ENCODE assay signal across 20 cellular contexts in the genomic region with DNA sequence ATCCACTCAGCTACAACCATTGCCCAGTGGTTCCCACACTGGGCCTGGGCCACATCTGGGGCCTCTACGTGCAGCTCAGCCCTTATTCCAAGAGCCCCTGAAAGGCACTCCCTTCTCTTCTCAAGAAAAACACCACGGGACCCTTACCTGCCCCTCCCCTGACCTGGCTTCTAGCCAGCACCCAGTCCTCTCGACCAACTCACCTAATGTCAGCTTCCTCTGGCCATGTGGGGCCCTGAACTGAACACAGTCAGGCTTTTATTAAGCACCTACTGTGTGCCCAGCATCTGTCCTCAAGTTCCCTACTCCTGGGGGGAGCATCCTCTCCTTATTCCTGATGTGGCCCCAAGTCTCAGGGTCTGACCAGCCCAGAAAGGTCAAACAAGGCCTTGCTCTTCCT.
A peak's percentile ranks its signal among the peaks of the same experiment; 100 is the strongest.
DNase-seq lines count a peak whose midpoint lies in the region; ATAC-seq, FAIRE-seq and TF ChIP-seq lines count a peak whose summit lies in the region.
"Had no signal": no experiment of that assay in that cellular context is flagged by ENCODE, and none has a peak within 500 bp of the region (broad histone marks: within the 10 kb centered on the region; RNA-seq: fewer than 3 reads in every experiment).

No MANE protein-coding gene starts in this region.

- no peak overlapping the region for H3K27ac Mint-ChIP-seq in activated CD8-positive, alpha-beta memory T cell treated with anti-CD3 and anti-CD28 coated beads, Interleukin-2, amount 10 ng/mL, durations not matched to agents 7 days and 5 days
- H3K27ac Mint-ChIP-seq in progenitor cell of endocrine pancreas = no peak overlapping the region
- no peak overlapping the region for H3K27ac Mint-ChIP-seq in endothelial cell (ENCODE audit: unreplicated experiment)

- no peak overlapping the region for H2BK12ac ChIP-seq in H1 (ENCODE audit: low read depth, low read length)

- no peak for TF ChIP-seq RAD21 in H1 (IDR thresholded peaks at IDR 0.05 in 1 of 2, conservative IDR thresholded peaks at IDR 0.05 in 1 of 2; ENCODE audit: low read depth in 2 of 2, low read length in 2 of 2)

- H3K4me3 Mint-ChIP-seq in activated CD8-positive, alpha-beta memory T cell treated with anti-CD3 and anti-CD28 coated beads, Interleukin-2, amount 10 ng/mL, durations not matched to agents 7 days and 5 days = no peak overlapping the region
- H3K4me3 Mint-ChIP-seq in progenitor cell of endocrine pancreas (ENCODE audit: low read depth) = no peak overlapping the region
- no peak overlapping the region for H3K4me3 Mint-ChIP-seq in endothelial cell (ENCODE audit: unreplicated experiment)
- H3K4me3 Mint-ChIP-seq: CD4-positive, CD25-positive, alpha-beta regulatory T cell had no signal

- no peak overlapping the region for H4K5ac ChIP-seq in H1 (ENCODE audit: insufficient read length, low read depth, low read length)

- TF ChIP-seq CTCF in A673 (conservative IDR thresholded peaks at IDR 0.05; ENCODE audit: low read depth, low read length) (no peak), H1 (IDR thresholded peaks at IDR 0.05; ENCODE audit: control extremely low read depth in 1 of 3, insufficient read depth in 1 of 3, low read depth in 1 of 3, low read length in 3 of 3) (no peak), progenitor cell of endocrine pancreas (IDR thresholded peaks at IDR 0.05; ENCODE audit: unreplicated experiment) (no peak), endothelial cell (IDR thresholded peaks at IDR 0.05; ENCODE audit: unreplicated experiment) (no peak)

- no peak for TF ChIP-seq EP300 in H1 (IDR thresholded peaks at IDR 0.05; ENCODE audit: borderline replicate concordance in 1 of 2, low read depth in 2 of 2, low read length in 2 of 2)

- H3K4me3 ChIP-seq in A673 (ENCODE audit: low read depth, low read length, poor library complexity, severe bottlenecking) (no peak overlapping the region), H1 (ENCODE audit: extremely low read depth in 1 of 4, insufficient read depth in 2 of 4, low read depth in 3 of 4, low read length in 4 of 4) (no peak overlapping the region)

- no peaks in the 10 kb centered on the region for H3K79me1 ChIP-seq in H1 (ENCODE audit: low read depth, low read length)

- no peak for ATAC-seq in activated CD8-positive, alpha-beta memory T cell treated with anti-CD3 and anti-CD28 coated beads, Interleukin-2, amount 10 ng/mL, durations not matched to agents 7 days and 5 days
- ATAC-seq in GM19328 (IDR thresholded peaks at IDR 0.05; ENCODE audit: unreplicated experiment) = no peak
- ATAC-seq: HCT116, Panc1 had no signal

- no peak for DNase-seq in A673 (ENCODE audit: low spot score)
- DNase-seq in activated CD8-positive, alpha-beta memory T cell treated with anti-CD3 and anti-CD28 coated beads, Interleukin-2, amount 10 ng/mL, durations not matched to agents 7 days and 5 days = peak; percentile 29
- DNase-seq in H1 (ENCODE audit: low read depth in 1 of 2, low spot score in 2 of 2) = peak in 1 of 2 experiments; percentile 38
- DNase-seq in progenitor cell of endocrine pancreas (ENCODE audit: low spot score, unreplicated experiment) = peak; percentile 4
- no peak for DNase-seq in NCI-H526 (lab: John Stamatoyannopoulos, UW)
- DNase-seq in stimulated activated CD8-positive, alpha-beta memory T cell treated with anti-CD3 and anti-CD28 coated beads, Interleukin-4, amount 100 ng/mL, for 48 hours = no peak
- no peak for DNase-seq in endothelial cell (ENCODE audit: low spot score)
- DNase-seq: CD4-positive, CD25-positive, alpha-beta regulatory T cell; EL; GF-D8; IMR-90; NCI-H1105 treated with DMSO at 0.1 percent for 48 hours; NCI-H2029 treated with DMSO at 0.1 percent for 48 hours; NCI-H226; NCI-H524; NCI-H82 had no signal

- no peak for TF ChIP-seq POLR2A in H1 (IDR thresholded peaks at IDR 0.05; ENCODE audit: control extremely low read depth in 1 of 2, low read depth in 2 of 2, low read length in 2 of 2)

- H3K4me2 ChIP-seq in H1 (ENCODE audit: insufficient read depth in 1 of 2, low read depth in 2 of 2, low read length in 2 of 2) = no peak overlapping the region

- no peaks in the 10 kb centered on the region for H3K79me2 ChIP-seq in H1 (ENCODE audit: control insufficient read depth in 1 of 2, insufficient read depth in 2 of 2, low read length in 2 of 2)

- H2BK5ac ChIP-seq in H1 (ENCODE audit: low read depth, low read length) = no peak overlapping the region

- H3K23ac ChIP-seq in H1 (ENCODE audit: insufficient read length) = no peak overlapping the region

- no peaks in the 10 kb centered on the region for H3K4me1 Mint-ChIP-seq in activated CD8-positive, alpha-beta memory T cell treated with anti-CD3 and anti-CD28 coated beads, Interleukin-2, amount 10 ng/mL, durations not matched to agents 7 days and 5 days
- H3K4me1 Mint-ChIP-seq in progenitor cell of endocrine pancreas (ENCODE audit: low read depth) (no peaks in the 10 kb centered on the region), endothelial cell (ENCODE audit: unreplicated experiment) (no peaks in the 10 kb centered on the region)
- H3K4me1 Mint-ChIP-seq: CD4-positive, CD25-positive, alpha-beta regulatory T cell had no signal

- no peaks in the 10 kb centered on the region for H3K27me3 Mint-ChIP-seq in activated CD8-positive, alpha-beta memory T cell treated with anti-CD3 and anti-CD28 coated beads, Interleukin-2, amount 10 ng/mL, durations not matched to agents 7 days and 5 days
- peaks cover 3% of the 10 kb centered on the region for H3K27me3 Mint-ChIP-seq in progenitor cell of endocrine pancreas
- peaks cover 2% of the 10 kb centered on the region for H3K27me3 Mint-ChIP-seq in endothelial cell (ENCODE audit: unreplicated experiment)

- H4K91ac ChIP-seq in H1 (replicated peaks; ENCODE audit: insufficient read length, low read length) = no peak overlapping the region

- WGBS in H1 (ENCODE audit: extremely low coverage in 1 of 2, insufficient coverage in 1 of 2, insufficient read length in 1 of 2, insufficient replicate concordance in 2 of 2, low coverage in 1 of 2, low lambda C conversion rate in 2 of 2, missing lambda C conversion rate in 1 of 2), 2 experiments = 97% methylated on average over 3 of the region's 3 CpGs; no CpG with 5 or more reads in 1 of the 2 experiments

- H3K4ac ChIP-seq in H1 (replicated peaks; ENCODE audit: insufficient read length, low read depth, low read length) = no peak overlapping the region

- no peaks in the 10 kb centered on the region for H3K9me3 ChIP-seq in A673 (ENCODE audit: low read depth, low read length, poor library complexity, severe bottlenecking)
- H3K9me3 ChIP-seq in H1 (ENCODE audit: insufficient read depth in 2 of 2, low read depth in 1 of 2, low read length in 1 of 2) = no peaks in the 10 kb centered on the region

- BruUV-seq in A673 (replicated peaks; lab: Mats Ljungman, UMichigan) = no TSS peak

- H3K56ac ChIP-seq in H1 (replicated peaks; ENCODE audit: insufficient read length, low read depth, low read length) = no peak overlapping the region

- H4K20me1 ChIP-seq in H1 (replicated peaks in 1 of 2; ENCODE audit: control insufficient read depth in 1 of 2, insufficient read depth in 2 of 2, low read length in 2 of 2) = no peaks in the 10 kb centered on the region

- H2AFZ ChIP-seq in H1 (ENCODE audit: low read length) = no peak overlapping the region

- no peak overlapping the region for H3K9ac ChIP-seq in H1 (replicated peaks in 1 of 4; ENCODE audit: extremely low read depth in 1 of 4, low read depth in 3 of 4, low read length in 3 of 4)

- H3K23me2 ChIP-seq in H1 (ENCODE audit: low read depth, low read length) = no peaks in the 10 kb centered on the region; the same call in 1 of the 2 replicates

- intact Hi-C loops in A673 (cut with micrococcal nuclease; ENCODE audit: unreplicated experiment) = no loop called here

- no peak overlapping the region for H2BK15ac ChIP-seq in H1 (ENCODE audit: low read length)

- H3K36me3 Mint-ChIP-seq in activated CD8-positive, alpha-beta memory T cell treated with anti-CD3 and anti-CD28 coated beads, Interleukin-2, amount 10 ng/mL, durations not matched to agents 7 days and 5 days = no peaks in the 10 kb centered on the region
- H3K36me3 Mint-ChIP-seq in progenitor cell of endocrine pancreas (ENCODE audit: insufficient read depth) (no peaks in the 10 kb centered on the region), endothelial cell (ENCODE audit: low read depth, unreplicated experiment) (no peaks in the 10 kb centered on the region)
- H3K36me3 Mint-ChIP-seq: CD4-positive, CD25-positive, alpha-beta regulatory T cell had no signal

- H2BK120ac ChIP-seq in H1 (replicated peaks; ENCODE audit: low read depth, low read length) = no peak overlapping the region

- peaks cover 22% of the 10 kb centered on the region for H3K4me1 ChIP-seq in A673 (ENCODE audit: insufficient read depth, low read length, poor library complexity, severe bottlenecking)
- H3K4me1 ChIP-seq in H1 (replicated peaks in 1 of 4; ENCODE audit: control insufficient read depth in 3 of 4, insufficient read depth in 4 of 4, low read length in 3 of 4) = peaks cover 3 to 13% (median 8%) of the 10 kb centered on the region in 4 experiments; a peak in 5 of 7 replicates

- H2AK5ac ChIP-seq in H1 (ENCODE audit: low read depth, low read length) = no peak overlapping the region

- H3K9me3 Mint-ChIP-seq in activated CD8-positive, alpha-beta memory T cell treated with anti-CD3 and anti-CD28 coated beads, Interleukin-2, amount 10 ng/mL, durations not matched to agents 7 days and 5 days (ENCODE audit: low read depth) = no peaks in the 10 kb centered on the region
- H3K9me3 Mint-ChIP-seq in progenitor cell of endocrine pancreas (ENCODE audit: low read depth) (no peaks in the 10 kb centered on the region), endothelial cell (ENCODE audit: unreplicated experiment) (no peaks in the 10 kb centered on the region)

- 0 out of 2 replicates have a peak overlapping the region, but pooled peaks have one; percentile 88 for H2BK20ac ChIP-seq in H1 (ENCODE audit: low read length)

- H3K18ac ChIP-seq in H1 (ENCODE audit: extremely low read depth, low read length) = no peak overlapping the region

- POLR2A ChIA-PET in A673 (lab: Charles Lee; ENCODE audit: low non-redundant PET) (no interaction called here), H1 (lab: Charles Lee; ENCODE audit: partially characterized antibody) (no interaction called here)

- H3K27ac ChIP-seq in A673 (ENCODE audit: low read depth, low read length, poor library complexity, severe bottlenecking) = peak overlapping the region; percentile 83
- no peak overlapping the region for H3K27ac ChIP-seq in H1 (ENCODE audit: low read depth, low read length)

- H3K36me3 ChIP-seq in A673 (ENCODE audit: insufficient read depth, low read length, poor library complexity, severe bottlenecking) = no peaks in the 10 kb centered on the region
- no peaks in the 10 kb centered on the region for H3K36me3 ChIP-seq in H1 (ENCODE audit: control insufficient read depth in 2 of 4, insufficient read depth in 4 of 4, low read length in 3 of 4)

- no peak overlapping the region for H4K8ac ChIP-seq in H1 (ENCODE audit: extremely low read depth, insufficient read depth, low read length)

- H3K27me3 ChIP-seq in A673 (replicated peaks; ENCODE audit: insufficient read depth, low read depth, low read length, poor library complexity) (no peaks in the 10 kb centered on the region), H1 (replicated peaks in 1 of 4; ENCODE audit: control insufficient read depth in 3 of 4, extremely low read depth in 1 of 4, insufficient read depth in 3 of 4, low read length in 3 of 4) (no peaks in the 10 kb centered on the region)

- FAIRE-seq in H1 (lab: Jason Lieb, UNC) = no peak
- FAIRE-seq: GM19239 had no signal

- CTCF ChIA-PET in A673 (lab: Charles Lee) = no interaction called here
- CTCF ChIA-PET in activated CD8-positive, alpha-beta memory T cell treated with anti-CD3 and anti-CD28 coated beads, Interleukin-2, amount 10 ng/mL, durations not matched to agents 7 days and 5 days (lab: Charles Lee) = no interaction called here
- CTCF ChIA-PET in H1 (lab: Charles Lee; ENCODE audit: partially characterized antibody) = no interaction called here

- H3K14ac ChIP-seq in H1 (ENCODE audit: insufficient read length) = no peak overlapping the region

Comparison
In these comparisons a context has a peak if more than half of its experiments do, and no peak if none do; other contexts are left out.
1. DNase-seq: peak in activated CD8-positive, alpha-beta memory T cell treated with anti-CD3 and anti-CD28 coated beads, Interleukin-2, amount 10 ng/mL, durations not matched to agents 7 days and 5 days (single experiment) and progenitor cell of endocrine pancreas (single experiment); none in A673 (single experiment), NCI-H526 (0 of 2), stimulated activated CD8-positive, alpha-beta memory T cell treated with anti-CD3 and anti-CD28 coated beads, Interleukin-4, amount 100 ng/mL, for 48 hours (single experiment) and endothelial cell (single experiment).